Comparison of ENCODE assay signal across 8 cellular contexts in genomic region chr2:100321881-100322820, GRCh38. TPM values are rescaled to one million over a fixed set of nuclear protein-coding genes. Genes with fewer than 3 reads are reported as not detected.
DNase-seq lines count a peak whose midpoint lies in the region; ATAC-seq and TF ChIP-seq lines count a peak whose summit lies in the region.

Gene LONRF2 (minus strand): TSS chr2:100322501. CDS start chr2:100322093, 408 bp downstream.

- H3K4me1 Mint-ChIP-seq in MCF 10A (ENCODE audit: insufficient read depth, unreplicated experiment) (no peaks in the 10 kb centered on the region), endothelial cell (ENCODE audit: unreplicated experiment) (no peaks in the 10 kb centered on the region)
- peaks cover 0 to 8% (median 0%) of the 10 kb centered on the region in 3 donors for H3K4me1 Mint-ChIP-seq in CD8-positive, alpha-beta memory T cell

- no peak within 1 kb of the TSS for H3K4me3 Mint-ChIP-seq in MCF 10A (ENCODE audit: unreplicated experiment)
- peak within 1 kb of the TSS; percentile 85 for H3K4me3 Mint-ChIP-seq in endothelial cell (ENCODE audit: unreplicated experiment)
- peak within 1 kb of the TSS in 3 of 7 donors; percentile 15 to 50 (median 23) for H3K4me3 Mint-ChIP-seq in CD8-positive, alpha-beta memory T cell

- 2% methylated on average over 110 of the region's 110 CpGs for WGBS in urinary bladder

- DNase-seq in T47D (ENCODE audit: low read depth in 1 of 2, low spot score in 1 of 2) (peak; percentile 52 to 69), MCF 10A (ENCODE audit: unreplicated experiment) (no peak), Panc1 (ENCODE audit: low read depth, low spot score) (no peak), endothelial cell (ENCODE audit: low spot score) (peak; percentile 28), mucosa of gallbladder (ENCODE audit: low spot score) (peak; percentile 21)
- no peak for DNase-seq in CD8-positive, alpha-beta memory T cell

- POLR2A ChIA-PET in MCF 10A (lab: Yijun Ruan, JAX) (interaction anchor here (0.7 kb wide), 1 partner anchor 824 kb away, joined by 3 read pairs; no protein-coding TSS in a partner anchor), Panc1 (lab: Charles Lee) (no interaction called here)
- POLR2A ChIA-PET in CD8-positive, alpha-beta memory T cell (lab: Charles Lee): no interaction called here

- no TSS peak for BruUV-seq in MCF 10A (replicated peaks; lab: Mats Ljungman, UMichigan)
- no TSS peak for BruUV-seq in Panc1 (replicated peaks; lab: Mats Ljungman, UMichigan)

- H3K4me3 ChIP-seq in Panc1 (ENCODE audit: low read depth in 2 of 2, low read length in 2 of 2) (peak within 1 kb of the TSS; percentile 52 to 74), urinary bladder (ENCODE audit: low read depth, low read length) (peak within 1 kb of the TSS; percentile 73)
- H3K4me3 ChIP-seq in CD8-positive, alpha-beta memory T cell (ENCODE audit: low read length): no peak within 1 kb of the TSS

- H3K27me3 Mint-ChIP-seq in MCF 10A (ENCODE audit: insufficient read depth, unreplicated experiment): no peaks in the 10 kb centered on the region
- peaks cover 6% of the 10 kb centered on the region for H3K27me3 Mint-ChIP-seq in endothelial cell (ENCODE audit: unreplicated experiment)
- H3K27me3 Mint-ChIP-seq in CD8-positive, alpha-beta memory T cell: peaks cover 26 to 63% of the 10 kb centered on the region in 2 donors

- H3K9me3 Mint-ChIP-seq in MCF 10A (ENCODE audit: unreplicated experiment) (peaks cover 18% of the 10 kb centered on the region), endothelial cell (ENCODE audit: unreplicated experiment) (no peaks in the 10 kb centered on the region)
- H3K9me3 Mint-ChIP-seq in CD8-positive, alpha-beta memory T cell: peaks cover 6 to 15% (median 13%) of the 10 kb centered on the region in 5 donors

- H3K36me3 Mint-ChIP-seq in MCF 10A (ENCODE audit: insufficient read depth, unreplicated experiment) (no peaks in the 10 kb centered on the region), endothelial cell (ENCODE audit: low read depth, unreplicated experiment) (peaks cover 4% of the 10 kb centered on the region)
- H3K36me3 Mint-ChIP-seq in CD8-positive, alpha-beta memory T cell: no peaks in the 10 kb centered on the region

- H3K27me3 ChIP-seq in Panc1 (ENCODE audit: control insufficient read depth, insufficient read depth, low read length): peaks cover 13% of the 10 kb centered on the region
- peaks cover 15% of the 10 kb centered on the region for H3K27me3 ChIP-seq in CD8-positive, alpha-beta memory T cell (ENCODE audit: insufficient read depth, low read length, poor library complexity, severe bottlenecking)

- CTCF ChIA-PET in MCF 10A (lab: Yijun Ruan, JAX): no interaction called here
- CTCF ChIA-PET in Panc1 (lab: Charles Lee): no interaction called here
- CTCF ChIA-PET in CD8-positive, alpha-beta memory T cell (lab: Charles Lee): no interaction called here

- intact Hi-C loops in MCF 10A (cut with micrococcal nuclease): no loop called here
- intact Hi-C loops in Panc1 (cut with micrococcal nuclease; ENCODE audit: unreplicated experiment): no loop called here

- peaks cover 12% of the 10 kb centered on the region for H3K9me3 ChIP-seq in Panc1 (ENCODE audit: control insufficient read depth, insufficient read depth, low read depth, low read length)
- H3K9me3 ChIP-seq in CD8-positive, alpha-beta memory T cell (ENCODE audit: low read length): no peaks in the 10 kb centered on the region

- no peak within 1 kb of the TSS for H3K27ac Mint-ChIP-seq in MCF 10A (ENCODE audit: low read depth, unreplicated experiment)
- H3K27ac Mint-ChIP-seq in endothelial cell (ENCODE audit: unreplicated experiment): no peak within 1 kb of the TSS
- no peak within 1 kb of the TSS for H3K27ac Mint-ChIP-seq in CD8-positive, alpha-beta memory T cell

- no peak for TF ChIP-seq CTCF in MCF 10A (IDR thresholded peaks at IDR 0.05; ENCODE audit: unreplicated experiment)
- no peak for TF ChIP-seq CTCF in Panc1 (IDR thresholded peaks at IDR 0.05)
- no peak for TF ChIP-seq CTCF in endothelial cell (IDR thresholded peaks at IDR 0.05; ENCODE audit: unreplicated experiment)

- H3K4me1 ChIP-seq in Panc1 (ENCODE audit: control insufficient read depth, insufficient read depth, low read length) (peaks cover 7% of the 10 kb centered on the region; the same call in 1 of the 2 replicates), urinary bladder (ENCODE audit: insufficient read depth) (no peaks in the 10 kb centered on the region)
- H3K4me1 ChIP-seq in CD8-positive, alpha-beta memory T cell (ENCODE audit: insufficient read depth, low read length): no peaks in the 10 kb centered on the region

- H3K36me3 ChIP-seq in Panc1 (ENCODE audit: control insufficient read depth, insufficient read depth, low read length): no peaks in the 10 kb centered on the region
- no peaks in the 10 kb centered on the region for H3K36me3 ChIP-seq in urinary bladder (ENCODE audit: insufficient read depth)
- no peaks in the 10 kb centered on the region for H3K36me3 ChIP-seq in CD8-positive, alpha-beta memory T cell (ENCODE audit: insufficient read depth, low read length)

- H3K27ac ChIP-seq in Panc1 (ENCODE audit: low read length): no peak within 1 kb of the TSS; the same call in 1 of the 2 replicates
- peak within 1 kb of the TSS; percentile 52 for H3K27ac ChIP-seq in urinary bladder (ENCODE audit: low read depth)
- no peak within 1 kb of the TSS for H3K27ac ChIP-seq in CD8-positive, alpha-beta memory T cell (ENCODE audit: low read depth, low read length)

- in situ Hi-C loops in T47D (cut with HindIII; ENCODE audit: low pct_unique_long_range_greater_than_20kb, low sequenced_read_pairs) (no loop called here), Panc1 (cut with HindIII; ENCODE audit: low pct_unique_long_range_greater_than_20kb, low sequenced_read_pairs) (no loop called here)

- ATAC-seq in Panc1 (peak; percentile 81), HG02970 (IDR thresholded peaks at IDR 0.05; ENCODE audit: low FRiP score, unreplicated experiment) (no peak)

RNA-seq across cellular contexts. Expression of gene LONRF2, which starts in this region (rescaled TPM):
- total RNA-seq in MCF 10A (2022) (not detected in 2 replicates), Panc1 (2021; ENCODE audit: unreplicated experiment) (12.9 TPM), endothelial cell (ENCODE audit: unreplicated experiment) (not detected), mucosa of gallbladder (11.2 TPM), urinary bladder (6.7 TPM)
- polyA plus RNA-seq in Panc1 (2012; ENCODE audit: insufficient read length): 3.9 TPM
- 5.0 TPM for polyA plus RNA-seq in urinary bladder
- total RNA-seq in CD8-positive, alpha-beta memory T cell: under 1 TPM; 0.13 to 0.20 TPM
- not detected for polyA plus RNA-seq in CD8-positive, alpha-beta memory T cell

Comparison
In these comparisons a context has a peak if more than half of its experiments do, and no peak if none do; other contexts are left out.
1. DNase-seq: peak in T47D (2 of 2) and mucosa of gallbladder (single experiment); none in MCF 10A (single experiment), Panc1 (single experiment) and CD8-positive, alpha-beta memory T cell (0 of 5).
2. Peak in DNase-seq in endothelial cell; RNA of the gene not detected or under 1 TPM.